17 cellular contexts compared by ENCODE assay signal in genomic region chr1:30064547-30064946, GRCh38.
DNase-seq lines count a peak whose midpoint lies in the region; ATAC-seq, FAIRE-seq and TF ChIP-seq lines count a peak whose summit lies in the region.
"Had no signal": no experiment of that assay in that cellular context is flagged by ENCODE, and none has a peak within 500 bp of the region (broad histone marks: within the 10 kb centered on the region; RNA-seq: fewer than 3 reads in every experiment).

No MANE protein-coding gene starts in this region.

- no peak overlapping the region for H3K4me3 Mint-ChIP-seq in activated CD4-positive, alpha-beta memory T cell treated with anti-CD3 and anti-CD28 coated beads for 36 hours
- H3K4me3 Mint-ChIP-seq in activated CD4-positive, alpha-beta memory T cell treated with anti-CD3 and anti-CD28 coated beads, Interleukin-2, amount 10 ng/mL, durations not matched to agents 7 days and 5 days = no peak overlapping the region
- H3K4me3 Mint-ChIP-seq in stimulated activated naive CD8-positive, alpha-beta T cell treated with anti-CD3 and anti-CD28 coated beads, Interleukin-15, amount 100 ng/mL, for 72 hours = no peak overlapping the region
- H3K4me3 Mint-ChIP-seq in glutamatergic neuron (ENCODE audit: unreplicated experiment) = no peak overlapping the region
- H3K4me3 Mint-ChIP-seq: CD8-positive, alpha-beta memory T cell; IgD-negative memory B cell had no signal

- no peak for TF ChIP-seq RAD21 in H1 (IDR thresholded peaks at IDR 0.05 in 1 of 2, conservative IDR thresholded peaks at IDR 0.05 in 1 of 2; ENCODE audit: low read depth in 2 of 2, low read length in 2 of 2)

- DNase-seq in activated CD4-positive, alpha-beta memory T cell treated with anti-CD3 and anti-CD28 coated beads for 36 hours = peak; percentile 10
- DNase-seq in activated CD4-positive, alpha-beta memory T cell treated with anti-CD3 and anti-CD28 coated beads, Interleukin-2, amount 10 ng/mL, durations not matched to agents 7 days and 5 days = no peak
- no peak for DNase-seq in stimulated activated naive CD8-positive, alpha-beta T cell treated with anti-CD3 and anti-CD28 coated beads, Interleukin-15, Interleukin-2, amounts not matched to agents 100 U/mL and 50 U/mL, for 24 hours
- DNase-seq in stimulated activated naive CD8-positive, alpha-beta T cell treated with anti-CD3 and anti-CD28 coated beads, Interleukin-15, amount 100 ng/mL, for 72 hours = no peak
- no peak for DNase-seq in H1 (ENCODE audit: low read depth in 1 of 2, low spot score in 2 of 2)
- no peak for DNase-seq in urothelium cell line (ENCODE audit: low spot score)
- DNase-seq in glutamatergic neuron = no peak
- DNase-seq: 8988T; AML-193; Caco-2; CD8-positive, alpha-beta memory T cell; DMS53; GF-D8; HCEC 1CT had no signal

- no peaks in the 10 kb centered on the region for H3K4me1 ChIP-seq in H1 (replicated peaks in 1 of 4; ENCODE audit: control insufficient read depth in 3 of 4, insufficient read depth in 4 of 4, low read length in 3 of 4)
- H3K4me1 ChIP-seq: BLaER1, Caco-2 had no signal

- peak; percentile 41 for ATAC-seq in stimulated activated naive CD8-positive, alpha-beta T cell treated with anti-CD3 and anti-CD28 coated beads, Interleukin-15, Interleukin-2, amounts not matched to agents 100 U/mL and 50 U/mL, for 24 hours
- ATAC-seq in stimulated activated naive CD8-positive, alpha-beta T cell treated with anti-CD3 and anti-CD28 coated beads, Interleukin-15, amount 100 ng/mL, for 72 hours = no peak

- no peaks in the 10 kb centered on the region for H4K20me1 ChIP-seq in H1 (replicated peaks in 1 of 2; ENCODE audit: control insufficient read depth in 1 of 2, insufficient read depth in 2 of 2, low read length in 2 of 2)
- H4K20me1 ChIP-seq: BLaER1 had no signal

- H3K36me3 ChIP-seq in H1 (ENCODE audit: control insufficient read depth in 2 of 4, insufficient read depth in 4 of 4, low read length in 3 of 4) = no peaks in the 10 kb centered on the region
- H3K36me3 ChIP-seq: BLaER1 had no signal

- H3K79me2 ChIP-seq in H1 (ENCODE audit: control insufficient read depth in 1 of 2, insufficient read depth in 2 of 2, low read length in 2 of 2) = no peaks in the 10 kb centered on the region

- no peak overlapping the region for H2BK12ac ChIP-seq in H1 (ENCODE audit: low read depth, low read length)

- H3K9me3 ChIP-seq in H1 (ENCODE audit: insufficient read depth in 2 of 2, low read depth in 1 of 2, low read length in 1 of 2) = no peaks in the 10 kb centered on the region
- H3K9me3 ChIP-seq: BLaER1, Caco-2 had no signal

- intact Hi-C loops in activated CD4-positive, alpha-beta memory T cell treated with anti-CD3 and anti-CD28 coated beads for 36 hours (cut with micrococcal nuclease) = no loop called here

- H3K36me3 Mint-ChIP-seq in activated CD4-positive, alpha-beta memory T cell treated with anti-CD3 and anti-CD28 coated beads for 36 hours = no peaks in the 10 kb centered on the region
- H3K36me3 Mint-ChIP-seq in activated CD4-positive, alpha-beta memory T cell treated with anti-CD3 and anti-CD28 coated beads, Interleukin-2, amount 10 ng/mL, durations not matched to agents 7 days and 5 days (ENCODE audit: low read depth) = no peaks in the 10 kb centered on the region
- no peaks in the 10 kb centered on the region for H3K36me3 Mint-ChIP-seq in glutamatergic neuron (ENCODE audit: unreplicated experiment)
- H3K36me3 Mint-ChIP-seq: CD8-positive, alpha-beta memory T cell; IgD-negative memory B cell had no signal

- no peak overlapping the region for H3K27ac ChIP-seq in H1 (ENCODE audit: low read depth, low read length)
- H3K27ac ChIP-seq: BLaER1, HL-60 had no signal

- TF ChIP-seq EP300 in H1 (IDR thresholded peaks at IDR 0.05; ENCODE audit: borderline replicate concordance in 1 of 2, low read depth in 2 of 2, low read length in 2 of 2) = no peak

- CTCF ChIA-PET in activated CD4-positive, alpha-beta memory T cell treated with anti-CD3 and anti-CD28 coated beads for 36 hours (lab: Charles Lee) = no interaction called here
- CTCF ChIA-PET in activated CD4-positive, alpha-beta memory T cell treated with anti-CD3 and anti-CD28 coated beads, Interleukin-2, amount 10 ng/mL, durations not matched to agents 7 days and 5 days (lab: Charles Lee) = no interaction called here
- CTCF ChIA-PET in H1 (lab: Charles Lee; ENCODE audit: partially characterized antibody) = interaction anchor here (0.8 to 1.1 kb wide), 3 partner anchors 99 to 206 kb away, joined by 3 read pairs; no protein-coding TSS in a partner anchor

- TF ChIP-seq POLR2A in H1 (IDR thresholded peaks at IDR 0.05; ENCODE audit: control extremely low read depth in 1 of 2, low read depth in 2 of 2, low read length in 2 of 2) = no peak

- no peaks in the 10 kb centered on the region for H3K4me1 Mint-ChIP-seq in activated CD4-positive, alpha-beta memory T cell treated with anti-CD3 and anti-CD28 coated beads for 36 hours (ENCODE audit: low read depth)
- peaks cover 6% of the 10 kb centered on the region for H3K4me1 Mint-ChIP-seq in activated CD4-positive, alpha-beta memory T cell treated with anti-CD3 and anti-CD28 coated beads, Interleukin-2, amount 10 ng/mL, durations not matched to agents 7 days and 5 days
- H3K4me1 Mint-ChIP-seq in stimulated activated naive CD8-positive, alpha-beta T cell treated with anti-CD3 and anti-CD28 coated beads, Interleukin-15, amount 100 ng/mL, for 72 hours = no peaks in the 10 kb centered on the region
- H3K4me1 Mint-ChIP-seq in glutamatergic neuron (ENCODE audit: low read depth, unreplicated experiment) = no peaks in the 10 kb centered on the region
- H3K4me1 Mint-ChIP-seq: CD8-positive, alpha-beta memory T cell; IgD-negative memory B cell had no signal

- no peak overlapping the region for H3K27ac Mint-ChIP-seq in activated CD4-positive, alpha-beta memory T cell treated with anti-CD3 and anti-CD28 coated beads for 36 hours
- H3K27ac Mint-ChIP-seq in activated CD4-positive, alpha-beta memory T cell treated with anti-CD3 and anti-CD28 coated beads, Interleukin-2, amount 10 ng/mL, durations not matched to agents 7 days and 5 days = no peak overlapping the region
- no peak overlapping the region for H3K27ac Mint-ChIP-seq in stimulated activated naive CD8-positive, alpha-beta T cell treated with anti-CD3 and anti-CD28 coated beads, Interleukin-15, amount 100 ng/mL, for 72 hours
- no peak overlapping the region for H3K27ac Mint-ChIP-seq in glutamatergic neuron (ENCODE audit: unreplicated experiment)
- H3K27ac Mint-ChIP-seq: IgD-negative memory B cell had no signal

- no peak overlapping the region for H3K4me2 ChIP-seq in H1 (ENCODE audit: insufficient read depth in 1 of 2, low read depth in 2 of 2, low read length in 2 of 2)
- H3K4me2 ChIP-seq: BLaER1 had no signal

- H4K91ac ChIP-seq in H1 (replicated peaks; ENCODE audit: insufficient read length, low read length) = peak overlapping the region; percentile 34

- POLR2A ChIA-PET in activated CD4-positive, alpha-beta memory T cell treated with anti-CD3 and anti-CD28 coated beads for 36 hours (lab: Charles Lee) = no interaction called here
- POLR2A ChIA-PET in activated CD4-positive, alpha-beta memory T cell treated with anti-CD3 and anti-CD28 coated beads, Interleukin-2, amount 10 ng/mL, durations not matched to agents 7 days and 5 days (lab: Charles Lee) = no interaction called here
- POLR2A ChIA-PET in H1 (lab: Charles Lee; ENCODE audit: partially characterized antibody) = no interaction called here

- H3K9me3 Mint-ChIP-seq in activated CD4-positive, alpha-beta memory T cell treated with anti-CD3 and anti-CD28 coated beads for 36 hours = no peaks in the 10 kb centered on the region
- H3K9me3 Mint-ChIP-seq in activated CD4-positive, alpha-beta memory T cell treated with anti-CD3 and anti-CD28 coated beads, Interleukin-2, amount 10 ng/mL, durations not matched to agents 7 days and 5 days = no peaks in the 10 kb centered on the region
- no peaks in the 10 kb centered on the region for H3K9me3 Mint-ChIP-seq in stimulated activated naive CD8-positive, alpha-beta T cell treated with anti-CD3 and anti-CD28 coated beads, Interleukin-15, amount 100 ng/mL, for 72 hours
- H3K9me3 Mint-ChIP-seq in glutamatergic neuron (ENCODE audit: unreplicated experiment) = no peaks in the 10 kb centered on the region
- H3K9me3 Mint-ChIP-seq: CD8-positive, alpha-beta memory T cell had no signal

- H3K9ac ChIP-seq in H1 (replicated peaks in 1 of 4; ENCODE audit: extremely low read depth in 1 of 4, low read depth in 3 of 4, low read length in 3 of 4) = no peak overlapping the region
- H3K9ac ChIP-seq: BLaER1 had no signal

- no peak overlapping the region for H3K14ac ChIP-seq in H1 (ENCODE audit: insufficient read length)

- H3K4ac ChIP-seq in H1 (replicated peaks; ENCODE audit: insufficient read length, low read depth, low read length) = no peak overlapping the region

- no peak overlapping the region for H3K4me3 ChIP-seq in H1 (ENCODE audit: extremely low read depth in 1 of 4, insufficient read depth in 2 of 4, low read depth in 3 of 4, low read length in 4 of 4)
- H3K4me3 ChIP-seq: BLaER1 had no signal

- H3K18ac ChIP-seq in H1 (ENCODE audit: extremely low read depth, low read length) = no peak overlapping the region

- no peak overlapping the region for H2BK15ac ChIP-seq in H1 (ENCODE audit: low read length)

- no peak overlapping the region for H2BK20ac ChIP-seq in H1 (ENCODE audit: low read length)

- FAIRE-seq in H1 (lab: Jason Lieb, UNC) = no peak
- no peak for FAIRE-seq in urothelium cell line (lab: Jason Lieb, UNC)

- no peaks in the 10 kb centered on the region for H3K79me1 ChIP-seq in H1 (ENCODE audit: low read depth, low read length)

- no peak overlapping the region for H3K56ac ChIP-seq in H1 (replicated peaks; ENCODE audit: insufficient read length, low read depth, low read length)

- peaks cover 5% of the 10 kb centered on the region for H3K27me3 Mint-ChIP-seq in activated CD4-positive, alpha-beta memory T cell treated with anti-CD3 and anti-CD28 coated beads for 36 hours
- H3K27me3 Mint-ChIP-seq in activated CD4-positive, alpha-beta memory T cell treated with anti-CD3 and anti-CD28 coated beads, Interleukin-2, amount 10 ng/mL, durations not matched to agents 7 days and 5 days = no peaks in the 10 kb centered on the region
- H3K27me3 Mint-ChIP-seq in stimulated activated naive CD8-positive, alpha-beta T cell treated with anti-CD3 and anti-CD28 coated beads, Interleukin-15, amount 100 ng/mL, for 72 hours = peaks cover 9% of the 10 kb centered on the region
- H3K27me3 Mint-ChIP-seq in glutamatergic neuron (ENCODE audit: unreplicated experiment) = peaks cover 2% of the 10 kb centered on the region
- H3K27me3 Mint-ChIP-seq: IgD-negative memory B cell had no signal

- no peak overlapping the region for H4K8ac ChIP-seq in H1 (ENCODE audit: extremely low read depth, insufficient read depth, low read length)

- TF ChIP-seq CTCF in H1 (IDR thresholded peaks at IDR 0.05; ENCODE audit: control extremely low read depth in 1 of 3, insufficient read depth in 1 of 3, low read depth in 1 of 3, low read length in 3 of 3) = no peak
- no peak for TF ChIP-seq CTCF in glutamatergic neuron (IDR thresholded peaks at IDR 0.05; ENCODE audit: partially characterized antibody, unreplicated experiment)

- no peak overlapping the region for H2AK5ac ChIP-seq in H1 (ENCODE audit: low read depth, low read length)

- no peak overlapping the region for H2BK120ac ChIP-seq in H1 (replicated peaks; ENCODE audit: low read depth, low read length)

- no peak overlapping the region for H2AFZ ChIP-seq in H1 (ENCODE audit: low read length)

- WGBS in H1 (ENCODE audit: extremely low coverage in 1 of 2, insufficient coverage in 1 of 2, insufficient read length in 1 of 2, insufficient replicate concordance in 2 of 2, low coverage in 1 of 2, low lambda C conversion rate in 2 of 2, missing lambda C conversion rate in 1 of 2), 2 experiments = 78% methylated on average over 2 of the region's 2 CpGs; no CpG with 5 or more reads in 1 of the 2 experiments

- H4K5ac ChIP-seq in H1 (ENCODE audit: insufficient read length, low read depth, low read length) = no peak overlapping the region

- H3K23ac ChIP-seq in H1 (ENCODE audit: insufficient read length) = no peak overlapping the region

- no peaks in the 10 kb centered on the region for H3K23me2 ChIP-seq in H1 (ENCODE audit: low read depth, low read length)

- no peak overlapping the region for H2BK5ac ChIP-seq in H1 (ENCODE audit: low read depth, low read length)

- H3K27me3 ChIP-seq in H1 (replicated peaks in 1 of 4; ENCODE audit: control insufficient read depth in 3 of 4, extremely low read depth in 1 of 4, insufficient read depth in 3 of 4, low read length in 3 of 4) = no peaks in the 10 kb centered on the region
- H3K27me3 ChIP-seq: BLaER1 had no signal
